In genomic region chr12:51200806-51201205, GRCh38 we compare ENCODE assay signal across 1 cellular context.
A peak's percentile ranks its signal among the peaks of the same experiment; 100 is the strongest.
TF ChIP-seq lines count a peak whose summit lies in the region.

No MANE protein-coding gene starts in this region.

TF ChIP-seq in K562, 482 proteins besides CTCF, POLR2A, EP300 and RAD21:
- TF ChIP-seq HMBOX1 (IDR thresholded peaks at IDR 0.05) (peak; percentile 79), ZBED1 (IDR thresholded peaks at IDR 0.05) (no peak), SREBF1 (IDR thresholded peaks at IDR 0.05; ENCODE audit: borderline replicate concordance, low read depth, low read length) (no peak), ARID3A (IDR thresholded peaks at IDR 0.05; ENCODE audit: borderline replicate concordance, low read depth, low read length) (no peak), MXD1 (CRISPR knock-in tag; IDR thresholded peaks at IDR 0.05; ENCODE audit: borderline replicate concordance, poor library complexity, severe bottlenecking) (no peak), ZNF324 (CRISPR knock-in tag; IDR thresholded peaks at IDR 0.05) (no peak), VEZF1 (CRISPR knock-in tag; IDR thresholded peaks at IDR 0.05) (0 out of 2 replicates have a peak, but pooled peaks have one; percentile 21), ATF3 (IDR thresholded peaks at IDR 0.05) (0 out of 2 replicates have a peak, but pooled peaks have one; percentile 22), ATF3 (CRISPR knock-in tag; conservative IDR thresholded peaks at IDR 0.05) (no peak), HEY1 (CRISPR knock-in tag; IDR thresholded peaks at IDR 0.05; ENCODE audit: borderline replicate concordance) (no peak), CAMTA2 (CRISPR knock-in tag; conservative IDR thresholded peaks at IDR 0.05) (no peak), MXI1 (IDR thresholded peaks at IDR 0.05; ENCODE audit: low read depth, low read length) (no peak), ZNF740 (CRISPR knock-in tag; IDR thresholded peaks at IDR 0.05) (no peak), ZNF740 (tag; IDR thresholded peaks at IDR 0.05) (no peak), ZBTB49 (CRISPR knock-in tag; IDR thresholded peaks at IDR 0.05; ENCODE audit: borderline replicate concordance) (no peak)
